In genomic region chr1:177858222-177858894, GRCh38 we compare ENCODE assay signal across 11 cellular contexts.
A peak's percentile ranks its signal among the peaks of the same experiment; 100 is the strongest.
DNase-seq lines count a peak whose midpoint lies in the region; ATAC-seq, FAIRE-seq and TF ChIP-seq lines count a peak whose summit lies in the region.
"Had no signal": no experiment of that assay in that cellular context is flagged by ENCODE, and none has a peak within 500 bp of the region (broad histone marks: within the 10 kb centered on the region; RNA-seq: fewer than 3 reads in every experiment).

No MANE protein-coding gene starts in this region.

- no peak overlapping the region for H3K27ac Mint-ChIP-seq in activated T-helper 1 cell treated with anti-CD3 and anti-CD28 coated beads, Interleukin-12 subunit alpha, Interleukin-12 subunit beta, Interleukin-2, Interleukin-4 antibody, amounts not matched to agents 30 ng/mL and 10 ng/mL and 1 ng/mL, durations not matched to agents 14 hours and 24 hours and 36 hours
- H3K27ac Mint-ChIP-seq: activated B cell treated with CpG ODN at 0.5 μM for 24 hours had no signal

- TF ChIP-seq CTCF in cardiac fibroblast (IDR thresholded peaks at IDR 0.05; ENCODE audit: low read depth, low read length) (no peak), pancreas (IDR thresholded peaks at IDR 0.05) (no peak)

- no peak for FAIRE-seq in pancreas (lab: Jason Lieb, UNC)

- ATAC-seq in pancreas: peak in 3 of 4 donors; percentile 11 to 66 (median 51)

- H3K27me3 ChIP-seq in pancreas: no peaks in the 10 kb centered on the region
- H3K27me3 ChIP-seq: spleen had no signal

- H3K36me3 ChIP-seq in pancreas: no peaks in the 10 kb centered on the region
- H3K36me3 ChIP-seq: spleen had no signal

- H3K27me3 Mint-ChIP-seq in activated T-helper 1 cell treated with anti-CD3 and anti-CD28 coated beads, Interleukin-12 subunit alpha, Interleukin-12 subunit beta, Interleukin-2, Interleukin-4 antibody, amounts not matched to agents 30 ng/mL and 10 ng/mL and 1 ng/mL, durations not matched to agents 14 hours and 24 hours and 36 hours (ENCODE audit: insufficient read depth): no peaks in the 10 kb centered on the region

- H3K27ac ChIP-seq in pancreas: no peak overlapping the region
- H3K27ac ChIP-seq: spleen had no signal

- no peaks in the 10 kb centered on the region for H3K4me1 ChIP-seq in pancreas

- H3K4me3 Mint-ChIP-seq in activated T-helper 1 cell treated with anti-CD3 and anti-CD28 coated beads, Interleukin-12 subunit alpha, Interleukin-12 subunit beta, Interleukin-2, Interleukin-4 antibody, amounts not matched to agents 30 ng/mL and 10 ng/mL and 1 ng/mL, durations not matched to agents 14 hours and 24 hours and 36 hours: no peak overlapping the region
- H3K4me3 Mint-ChIP-seq: activated B cell treated with CpG ODN at 0.5 μM for 24 hours had no signal

- no peaks in the 10 kb centered on the region for H3K9me3 ChIP-seq in pancreas

- no peaks in the 10 kb centered on the region for H3K36me3 Mint-ChIP-seq in activated T-helper 1 cell treated with anti-CD3 and anti-CD28 coated beads, Interleukin-12 subunit alpha, Interleukin-12 subunit beta, Interleukin-2, Interleukin-4 antibody, amounts not matched to agents 30 ng/mL and 10 ng/mL and 1 ng/mL, durations not matched to agents 14 hours and 24 hours and 36 hours (ENCODE audit: low read depth)

- intact Hi-C loops in pancreas (cut with DNase I): no loop called here
- intact Hi-C loops in activated T-helper 1 cell treated with anti-CD3 and anti-CD28 coated beads, Interleukin-12 subunit alpha, Interleukin-12 subunit beta, Interleukin-2, Interleukin-4 antibody, amounts not matched to agents 30 ng/mL and 10 ng/mL and 1 ng/mL, durations not matched to agents 14 hours and 24 hours and 36 hours (cut with micrococcal nuclease): no loop called here

- H3K9me3 Mint-ChIP-seq in activated T-helper 1 cell treated with anti-CD3 and anti-CD28 coated beads, Interleukin-12 subunit alpha, Interleukin-12 subunit beta, Interleukin-2, Interleukin-4 antibody, amounts not matched to agents 30 ng/mL and 10 ng/mL and 1 ng/mL, durations not matched to agents 14 hours and 24 hours and 36 hours: no peaks in the 10 kb centered on the region
- H3K9me3 Mint-ChIP-seq: activated B cell treated with CpG ODN at 0.5 μM for 24 hours had no signal

- H3K4me3 ChIP-seq in cardiac fibroblast (replicated peaks in 1 of 2; ENCODE audit: low read depth in 2 of 2, low read length in 2 of 2) (no peak overlapping the region), pancreas (no peak overlapping the region)
- H3K4me3 ChIP-seq: spleen had no signal

- DNase-seq in ELR (ENCODE audit: low read depth): peak; percentile 6
- peak; percentile 72 for DNase-seq in NCI-H187 treated with DMSO at 0.1 percent for 48 hours (lab: John Stamatoyannopoulos, UW)
- DNase-seq in cardiac fibroblast (ENCODE audit: low read depth in 2 of 2): peak; percentile 15 to 22
- no peak for DNase-seq in pancreas
- no peak for DNase-seq in activated T-helper 1 cell treated with anti-CD3 and anti-CD28 coated beads, Interleukin-12 subunit alpha, Interleukin-12 subunit beta, Interleukin-2, Interleukin-4 antibody, amounts not matched to agents 30 ng/mL and 10 ng/mL and 1 ng/mL, durations not matched to agents 14 hours and 24 hours and 36 hours (ENCODE audit: low spot score)
- no peak for DNase-seq in activated naive CD4-positive, alpha-beta T cell treated with anti-CD3 and anti-CD28 coated beads, Interleukin-2, amount 50 U/mL, for 16 hours
- no peak for DNase-seq in foreskin melanocyte
- DNase-seq: activated B cell treated with CpG ODN at 0.5 μM for 24 hours; activated effector memory CD4-positive, alpha-beta T cell treated with Interleukin-2 at 50 U/mL for 16 hours; MM.1S; spleen had no signal

- 60 to 61% methylated on average over 11 of the region's 11 CpGs for WGBS in pancreas, 2 donors

- H3K4me1 Mint-ChIP-seq in activated T-helper 1 cell treated with anti-CD3 and anti-CD28 coated beads, Interleukin-12 subunit alpha, Interleukin-12 subunit beta, Interleukin-2, Interleukin-4 antibody, amounts not matched to agents 30 ng/mL and 10 ng/mL and 1 ng/mL, durations not matched to agents 14 hours and 24 hours and 36 hours (ENCODE audit: low read depth): no peaks in the 10 kb centered on the region
- H3K4me1 Mint-ChIP-seq: activated B cell treated with CpG ODN at 0.5 μM for 24 hours had no signal

Comparison
In these comparisons a context has a peak if more than half of its experiments do, and no peak if none do; other contexts are left out.
1. DNase-seq: peak in ELR (single experiment), NCI-H187 treated with DMSO at 0.1 percent for 48 hours (single experiment) and cardiac fibroblast (2 of 2); none in pancreas (0 of 6), activated T-helper 1 cell treated with anti-CD3 and anti-CD28 coated beads, Interleukin-12 subunit alpha, Interleukin-12 subunit beta, Interleukin-2, Interleukin-4 antibody, amounts not matched to agents 30 ng/mL and 10 ng/mL and 1 ng/mL, durations not matched to agents 14 hours and 24 hours and 36 hours (single experiment), activated naive CD4-positive, alpha-beta T cell treated with anti-CD3 and anti-CD28 coated beads, Interleukin-2, amount 50 U/mL, for 16 hours (single experiment) and foreskin melanocyte (single experiment).